In genomic region chr18:32438173-32438572, GRCh38 we compare ENCODE assay signal across 22 cellular contexts. TPM values are rescaled to one million over a fixed set of nuclear protein-coding genes. Genes with fewer than 3 reads are reported as not detected.
DNase-seq lines count a peak whose midpoint lies in the region; ATAC-seq and TF ChIP-seq lines count a peak whose summit lies in the region.
"Had no signal": no experiment of that assay in that cellular context is flagged by ENCODE, and none has a peak within 500 bp of the region (broad histone marks: within the 10 kb centered on the region; RNA-seq: fewer than 3 reads in every experiment).

No MANE protein-coding gene starts in this region.

- H3K9me2 ChIP-seq in MM.1S (replicated peaks; ENCODE audit: insufficient read depth, low read length), result no peaks in the 10 kb centered on the region

- H3K27me3 ChIP-seq in endodermal cell (ENCODE audit: control insufficient read depth, insufficient read depth, low read length, poor library complexity, severe bottlenecking) (no peaks in the 10 kb centered on the region), MM.1S (replicated peaks; ENCODE audit: insufficient read depth, low read length) (no peaks in the 10 kb centered on the region)
- H3K27me3 ChIP-seq: colonic mucosa, sigmoid colon had no signal

- H3K4me3 Mint-ChIP-seq in endodermal cell, result no peak overlapping the region
- H3K4me3 Mint-ChIP-seq: activated B cell treated with CpG ODN at 0.5 μM for 24 hours; activated CD8-positive, alpha-beta T cell treated with anti-CD3 and anti-CD28 coated beads for 36 hours; activated naive CD4-positive, alpha-beta T cell treated with anti-CD3 and anti-CD28 coated beads, Interleukin-2, amount 10 ng/mL, durations not matched to agents 7 days and 5 days; activated T-cell treated with anti-CD3 and anti-CD28 coated beads, Interleukin-2, amount 50 U/mL, for 4 hours; CD8-positive, alpha-beta T cell; mesothelial cell of epicardium; stimulated activated naive CD8-positive, alpha-beta T cell treated with anti-CD3 and anti-CD28 coated beads, Interleukin-15, Interleukin-2, amounts not matched to agents 100 ng/mL and 50 ng/mL, for 24 hours; T-helper 1 cell treated with Interleukin-12 subunit alpha and Interleukin-12 subunit beta and Interleukin-4 antibody, amounts not matched to agents 30 μg/mL and 1 μg/mL, for 36 hours had no signal

- H3K4me2 ChIP-seq in MM.1S (ENCODE audit: low read depth, low read length), result no peak overlapping the region

- intact Hi-C loops in mucosa of descending colon (cut with DNase I, micrococcal nuclease), result no loop called here

- no peaks in the 10 kb centered on the region for H4K20me1 ChIP-seq in MM.1S (ENCODE audit: insufficient read depth, low read length)

- H2AFZ ChIP-seq in MM.1S (ENCODE audit: low read length), result no peak overlapping the region

- peaks cover 35% of the 10 kb centered on the region for H3K4me1 Mint-ChIP-seq in endodermal cell
- H3K4me1 Mint-ChIP-seq: activated B cell treated with CpG ODN at 0.5 μM for 24 hours; activated naive CD4-positive, alpha-beta T cell treated with anti-CD3 and anti-CD28 coated beads, Interleukin-2, amount 10 ng/mL, durations not matched to agents 7 days and 5 days had no signal

- H3K27ac Mint-ChIP-seq in endodermal cell, result no peak overlapping the region
- H3K27ac Mint-ChIP-seq: activated B cell treated with CpG ODN at 0.5 μM for 24 hours; activated CD8-positive, alpha-beta T cell treated with anti-CD3 and anti-CD28 coated beads for 36 hours; activated naive CD4-positive, alpha-beta T cell treated with anti-CD3 and anti-CD28 coated beads, Interleukin-2, amount 10 ng/mL, durations not matched to agents 7 days and 5 days; CD8-positive, alpha-beta T cell; mesothelial cell of epicardium; stimulated activated naive CD8-positive, alpha-beta T cell treated with anti-CD3 and anti-CD28 coated beads, Interleukin-15, Interleukin-2, amounts not matched to agents 100 ng/mL and 50 ng/mL, for 24 hours; T-helper 1 cell treated with Interleukin-12 subunit alpha and Interleukin-12 subunit beta and Interleukin-4 antibody, amounts not matched to agents 30 μg/mL and 1 μg/mL, for 36 hours had no signal

- no peaks in the 10 kb centered on the region for H3K36me3 ChIP-seq in endodermal cell (ENCODE audit: control insufficient read depth, insufficient read depth, low read length)
- no peaks in the 10 kb centered on the region for H3K36me3 ChIP-seq in mucosa of descending colon (ENCODE audit: low read depth)
- H3K36me3 ChIP-seq in MM.1S (replicated peaks; ENCODE audit: insufficient read depth, low read length), result no peaks in the 10 kb centered on the region
- H3K36me3 ChIP-seq: colonic mucosa, sigmoid colon had no signal

- ATAC-seq in mucosa of descending colon (peak; percentile 31), HG03457 (IDR thresholded peaks at IDR 0.05; ENCODE audit: unreplicated experiment) (no peak), GM19463 (IDR thresholded peaks at IDR 0.05; ENCODE audit: unreplicated experiment) (no peak)
- ATAC-seq: activated CD8-positive, alpha-beta T cell treated with anti-CD3 and anti-CD28 coated beads for 36 hours; activated T-cell treated with anti-CD3 and anti-CD28 coated beads, Interleukin-2, amount 50 U/mL, for 4 hours; CD8-positive, alpha-beta T cell had no signal

- H3K4me1 ChIP-seq in endodermal cell (ENCODE audit: control insufficient read depth, insufficient read depth, low read length) (no peaks in the 10 kb centered on the region), mucosa of descending colon (ENCODE audit: low read depth) (peaks cover 9% of the 10 kb centered on the region), MM.1S (ENCODE audit: low read length) (no peaks in the 10 kb centered on the region)
- H3K4me1 ChIP-seq: colonic mucosa had no signal

- 82 to 88% methylated on average over 3 to 8 of the region's 8 CpGs for WGBS in endodermal cell (ENCODE audit: insufficient coverage in 1 of 2, insufficient read length in 1 of 2), 2 experiments

- no peaks in the 10 kb centered on the region for H3F3A ChIP-seq in MM.1S (ENCODE audit: insufficient read depth, low read length)

- H3K27ac ChIP-seq in C4-2B (peak overlapping the region; percentile 17; the same call in 1 of the 2 replicates), endodermal cell (ENCODE audit: low read depth, low read length) (no peak overlapping the region), MM.1S (ENCODE audit: low read length) (no peak overlapping the region)
- H3K27ac ChIP-seq: colonic mucosa, sigmoid colon had no signal

- H3K9ac ChIP-seq in endodermal cell (ENCODE audit: extremely low read depth, low read length, poor library complexity, severe bottlenecking), result no peak overlapping the region
- no peak overlapping the region for H3K9ac ChIP-seq in MM.1S (ENCODE audit: low read length)

- TF ChIP-seq CTCF in C4-2B (conservative IDR thresholded peaks at IDR 0.05), result no peak
- TF ChIP-seq CTCF in endodermal cell (conservative IDR thresholded peaks at IDR 0.05), result no peak
- TF ChIP-seq CTCF in mucosa of descending colon (IDR thresholded peaks at IDR 0.05), result no peak
- TF ChIP-seq CTCF in MM.1S (IDR thresholded peaks at IDR 0.05; ENCODE audit: low read length), result no peak

- DNase-seq in NCI-H2171 (lab: John Stamatoyannopoulos, UW) (peak; percentile 57), endodermal cell (peak; percentile 47), mucosa of descending colon (no peak), MM.1S (no peak), NCI-H510A (lab: John Stamatoyannopoulos, UW) (no peak)
- DNase-seq: activated B cell treated with CpG ODN at 0.5 μM for 24 hours; activated CD8-positive, alpha-beta T cell treated with anti-CD3 and anti-CD28 coated beads for 36 hours; activated naive CD4-positive, alpha-beta T cell treated with anti-CD3 and anti-CD28 coated beads, Interleukin-2, amount 10 ng/mL, durations not matched to agents 7 days and 5 days; activated T-cell treated with anti-CD3 and anti-CD28 coated beads, Interleukin-2, amount 50 U/mL, for 4 hours; CD8-positive, alpha-beta T cell; colonic mucosa; HCEC 1CT; KG1; kidney; NCI-H2081 treated with DMSO at 0.1 percent for 48 hours; sigmoid colon had no signal

- peaks cover 21% of the 10 kb centered on the region for H3K27me3 Mint-ChIP-seq in endodermal cell (ENCODE audit: insufficient read depth)

- H3K9me3 Mint-ChIP-seq in endodermal cell, result no peaks in the 10 kb centered on the region
- H3K9me3 Mint-ChIP-seq: activated B cell treated with CpG ODN at 0.5 μM for 24 hours; activated CD8-positive, alpha-beta T cell treated with anti-CD3 and anti-CD28 coated beads for 36 hours; activated naive CD4-positive, alpha-beta T cell treated with anti-CD3 and anti-CD28 coated beads, Interleukin-2, amount 10 ng/mL, durations not matched to agents 7 days and 5 days; activated T-cell treated with anti-CD3 and anti-CD28 coated beads, Interleukin-2, amount 50 U/mL, for 4 hours; CD8-positive, alpha-beta T cell; stimulated activated naive CD8-positive, alpha-beta T cell treated with anti-CD3 and anti-CD28 coated beads, Interleukin-15, Interleukin-2, amounts not matched to agents 100 ng/mL and 50 ng/mL, for 24 hours; T-helper 1 cell treated with Interleukin-12 subunit alpha and Interleukin-12 subunit beta and Interleukin-4 antibody, amounts not matched to agents 30 μg/mL and 1 μg/mL, for 36 hours had no signal

- H3K36me3 Mint-ChIP-seq in endodermal cell (ENCODE audit: low read depth), result no peaks in the 10 kb centered on the region
- H3K36me3 Mint-ChIP-seq: activated naive CD4-positive, alpha-beta T cell treated with anti-CD3 and anti-CD28 coated beads, Interleukin-2, amount 10 ng/mL, durations not matched to agents 7 days and 5 days; CD8-positive, alpha-beta T cell; mesothelial cell of epicardium had no signal

- peaks cover 12% of the 10 kb centered on the region; the same call in 1 of the 2 replicates for H3K79me2 ChIP-seq in MM.1S (ENCODE audit: low read length)

- H3K4me3 ChIP-seq in endodermal cell (ENCODE audit: low read length) (no peak overlapping the region), mucosa of descending colon (no peak overlapping the region), MM.1S (ENCODE audit: low read length) (no peak overlapping the region)
- H3K4me3 ChIP-seq: colonic mucosa, sigmoid colon had no signal

- no peaks in the 10 kb centered on the region for H3K9me3 ChIP-seq in endodermal cell (ENCODE audit: control insufficient read depth, low read length)
- H3K9me3 ChIP-seq in mucosa of descending colon, result no peaks in the 10 kb centered on the region
- no peaks in the 10 kb centered on the region for H3K9me3 ChIP-seq in MM.1S (replicated peaks; ENCODE audit: insufficient read depth, low read length)
- H3K9me3 ChIP-seq: colonic mucosa, sigmoid colon had no signal

RNA-seq across cellular contexts. Expression of gene GAREM1, which starts 32.5 kb away (rescaled TPM):
- 1 to 10 TPM; 9.2 to 9.4 TPM for total RNA-seq in endodermal cell
- polyA plus RNA-seq in endodermal cell (2013, experiment 1 of 2), result 4.7 TPM
- 5.0 TPM for polyA plus RNA-seq in endodermal cell (2013, experiment 2 of 2)
- 10 to 100 TPM; 14.5 to 29.0 (median 19.6) TPM for total RNA-seq in mucosa of descending colon
- total RNA-seq: activated B cell treated with CpG ODN at 0.5 μM for 24 hours; activated CD8-positive, alpha-beta T cell treated with anti-CD3 and anti-CD28 coated beads for 36 hours had no signal

Comparison
In these comparisons a context has a peak if more than half of its experiments do, and no peak if none do; other contexts are left out.
1. DNase-seq: peak in NCI-H2171 (single experiment) and endodermal cell (single experiment); none in mucosa of descending colon (0 of 3), MM.1S (single experiment) and NCI-H510A (single experiment).